In genomic region chr1:225445644-225446297, GRCh38 we compare ENCODE assay signal across 8 cellular contexts. TPM values are rescaled to one million over a fixed set of nuclear protein-coding genes. Genes with fewer than 3 reads are reported as not detected.
A peak's percentile ranks its signal among the peaks of the same experiment; 100 is the strongest.
DNase-seq lines count a peak whose midpoint lies in the region; ATAC-seq and TF ChIP-seq lines count a peak whose summit lies in the region.

No MANE protein-coding gene starts in this region.

- peaks cover 37% of the 10 kb centered on the region for H3K4me1 Mint-ChIP-seq in mesothelial cell of epicardium

- H3K27ac ChIP-seq in RWPE1 (peak overlapping the region; percentile 87), psoas muscle (peak overlapping the region; percentile 64)

- H3K27me3 Mint-ChIP-seq in mesothelial cell of epicardium (ENCODE audit: low read depth): no peaks in the 10 kb centered on the region

- intact Hi-C loops in psoas muscle (cut with DNase I): no loop called here

- POLR2A ChIA-PET in RWPE1 (lab: Yijun Ruan, JAX; ENCODE audit: low non-redundant PET): no interaction called here

- no peaks in the 10 kb centered on the region for H3K9me3 Mint-ChIP-seq in mesothelial cell of epicardium

- no peaks in the 10 kb centered on the region for H3K36me3 ChIP-seq in psoas muscle (ENCODE audit: insufficient read depth in 1 of 2, low read depth in 1 of 2)

- no peak overlapping the region for H3K4me3 Mint-ChIP-seq in mesothelial cell of epicardium

- H3K36me3 Mint-ChIP-seq in mesothelial cell of epicardium: no peaks in the 10 kb centered on the region

- DNase-seq in DMS53 (lab: John Stamatoyannopoulos, UW) (peak; percentile 51), RWPE1 (ENCODE audit: low spot score) (peak; percentile 42), epithelial cell of esophagus (ENCODE audit: low read depth) (peak; percentile 82), psoas muscle (no peak), NCI-H1092 (lab: John Stamatoyannopoulos, UW) (no peak), mesothelial cell of epicardium (ENCODE audit: low spot score in 2 of 2, unreplicated experiment in 2 of 2) (no peak), ecto neural progenitor cell (ENCODE audit: low spot score) (no peak), cerebellar nuclear complex (lab: John Stamatoyannopoulos, UW) (no peak)

- ATAC-seq in psoas muscle: no peak

- H3K4me3 ChIP-seq in epithelial cell of esophagus (ENCODE audit: low read length): no peak overlapping the region
- H3K4me3 ChIP-seq in psoas muscle: no peak overlapping the region

- no peak for TF ChIP-seq CTCF in RWPE1 (conservative IDR thresholded peaks at IDR 0.05; ENCODE audit: low read depth)
- no peak for TF ChIP-seq CTCF in epithelial cell of esophagus (IDR thresholded peaks at IDR 0.05; ENCODE audit: insufficient read depth, low read depth, low read length, missing control alignments)
- no peak for TF ChIP-seq CTCF in psoas muscle (IDR thresholded peaks at IDR 0.05)
- no peak for TF ChIP-seq CTCF in mesothelial cell of epicardium (IDR thresholded peaks at IDR 0.05; ENCODE audit: unreplicated experiment)

- no peaks in the 10 kb centered on the region for H3K9me3 ChIP-seq in psoas muscle

- H3K27me3 ChIP-seq in psoas muscle (ENCODE audit: insufficient read depth in 3 of 3, low read length in 2 of 3): no peaks in the 10 kb centered on the region

- CTCF ChIA-PET in RWPE1 (lab: Yijun Ruan, JAX): interaction anchor here (0.6 to 2.1 kb wide), 4 partner anchors 10 to 243 kb away, joined by 3 to 12 read pairs (median 4); no protein-coding TSS in a partner anchor

- peaks cover 8% of the 10 kb centered on the region for H3K4me1 ChIP-seq in psoas muscle

- no peak overlapping the region for H3K27ac Mint-ChIP-seq in mesothelial cell of epicardium

- 61 to 66% (median 64%) methylated on average over 7 of the region's 7 CpGs for WGBS in psoas muscle, 3 donors

RNA-seq across cellular contexts. Expression of gene LBR, which starts 17.9 kb away (rescaled TPM):
- total RNA-seq in psoas muscle: 10 to 100 TPM; 11.6 to 22.8 (median 15.8) TPM
- polyA plus RNA-seq in psoas muscle: 10 to 100 TPM in 2 of 3 donors, 1 to 10 TPM in 1; 6.8 to 15.6 (median 10.6) TPM
- total RNA-seq in mesothelial cell of epicardium: 67.5 to 73.4 TPM (median 70.0 TPM) in 3 replicates

Comparison
In these comparisons a context has a peak if more than half of its experiments do, and no peak if none do; other contexts are left out.
1. DNase-seq: peak in DMS53 (single experiment), RWPE1 (single experiment) and epithelial cell of esophagus (single experiment); none in psoas muscle (0 of 2), NCI-H1092 (single experiment), mesothelial cell of epicardium (0 of 2), ecto neural progenitor cell (single experiment) and cerebellar nuclear complex (0 of 2).